9 cellular contexts compared by ENCODE assay signal in genomic region chr2:96144481-96145027, GRCh38. TPM values are rescaled to one million over a fixed set of nuclear protein-coding genes. Genes with fewer than 3 reads are reported as not detected.
DNase-seq lines count a peak whose midpoint lies in the region; ATAC-seq, FAIRE-seq and TF ChIP-seq lines count a peak whose summit lies in the region.
"Had no signal": no experiment of that assay in that cellular context is flagged by ENCODE, and none has a peak within 500 bp of the region (broad histone marks: within the 10 kb centered on the region; RNA-seq: fewer than 3 reads in every experiment).

No MANE protein-coding gene starts in this region.

- FAIRE-seq in A549 (lab: Jason Lieb, UNC): no peak
- FAIRE-seq: colon had no signal

- peaks cover 10% of the 10 kb centered on the region; the same call in 2 of the 3 replicates for H3K4me1 ChIP-seq in A549

- no peak for ATAC-seq in A549
- ATAC-seq in HG02588 (IDR thresholded peaks at IDR 0.05; ENCODE audit: unreplicated experiment): peak; percentile 2
- ATAC-seq in activated CD4-positive, alpha-beta T cell treated with anti-CD3 and anti-CD28 coated beads for 36 hours: no peak
- ATAC-seq in GM21786 (IDR thresholded peaks at IDR 0.05; ENCODE audit: unreplicated experiment): no peak

- no peaks in the 10 kb centered on the region for H3K9me3 Mint-ChIP-seq in activated CD4-positive, alpha-beta T cell treated with anti-CD3 and anti-CD28 coated beads for 36 hours (ENCODE audit: low read depth)

- peak overlapping the region; percentile 62 to 70; a peak in 5 of 6 replicates for H3K27ac ChIP-seq in A549

- peak overlapping the region; percentile 94 for H3K4me2 ChIP-seq in A549

- CTCF ChIA-PET in A549 (lab: Yijun Ruan, JAX): interaction anchor here (0.6 to 2.2 kb wide), 4 partner anchors 15 to 353 kb away, joined by 3 to 10 read pairs (median 4); partner anchors contain the start of gene ADRA2B
- CTCF ChIA-PET in activated CD4-positive, alpha-beta T cell treated with anti-CD3 and anti-CD28 coated beads for 36 hours (lab: Charles Lee): interaction anchor here (0.6 to 17.4 kb wide), 3 partner anchors 13 to 29 kb away, joined by 3 to 347 read pairs (median 4); no protein-coding TSS in a partner anchor

- H3K4me3 ChIP-seq in A549: peak overlapping the region; percentile 45

- POLR2A ChIA-PET in A549 (lab: Yijun Ruan, JAX): no interaction called here
- POLR2A ChIA-PET in activated CD4-positive, alpha-beta T cell treated with anti-CD3 and anti-CD28 coated beads for 36 hours (lab: Charles Lee): interaction anchor here (1.2 to 12.9 kb wide), 4 partner anchors 14 to 64 kb away, joined by 4 to 136 read pairs (median 118); partner anchors contain the start of gene STARD7

- no peak for TF ChIP-seq CTCF in A549 (IDR thresholded peaks at IDR 0.05)

- TF ChIP-seq RAD21 in A549 (conservative IDR thresholded peaks at IDR 0.05 in 1 of 2, IDR thresholded peaks at IDR 0.05 in 1 of 2): no peak

- H3K27me3 Mint-ChIP-seq in activated CD4-positive, alpha-beta T cell treated with anti-CD3 and anti-CD28 coated beads for 36 hours: no peaks in the 10 kb centered on the region

- 61% methylated on average over 29 of the region's 35 CpGs for WGBS in A549 (ENCODE audit: missing lambda C conversion rate)

- TF ChIP-seq POLR2A in A549 (IDR thresholded peaks at IDR 0.05; ENCODE audit: low read length) (no peak), erythroblast (IDR thresholded peaks at IDR 0.05; ENCODE audit: low read length) (no peak)

- intact Hi-C loops in activated CD4-positive, alpha-beta T cell treated with anti-CD3 and anti-CD28 coated beads for 36 hours (cut with DNase I, micrococcal nuclease): loop anchor here (1.0 to 5.0 kb wide), 10 partner anchors 20 to 1518 kb away; partner anchors contain the start of genes ACTR1B (in 1 of the 2), ARID5A (in 1 of the 2), CIAO1 (in 1 of the 2) and NCAPH (in 1 of the 2)
- intact Hi-C loops in posterior vena cava (cut with DNase I): no loop called here

- TF ChIP-seq EP300 in A549 (IDR thresholded peaks at IDR 0.05): no peak

- peaks cover 51% of the 10 kb centered on the region for H3K4me1 Mint-ChIP-seq in activated CD4-positive, alpha-beta T cell treated with anti-CD3 and anti-CD28 coated beads for 36 hours

- peak overlapping the region; percentile 92 for H3K27ac Mint-ChIP-seq in activated CD4-positive, alpha-beta T cell treated with anti-CD3 and anti-CD28 coated beads for 36 hours

- H3K4me3 Mint-ChIP-seq in activated CD4-positive, alpha-beta T cell treated with anti-CD3 and anti-CD28 coated beads for 36 hours: peak overlapping the region; percentile 97

- H3K36me3 Mint-ChIP-seq in activated CD4-positive, alpha-beta T cell treated with anti-CD3 and anti-CD28 coated beads for 36 hours (ENCODE audit: low read depth): peaks cover 36% of the 10 kb centered on the region

- DNase-seq in A549 (ENCODE audit: low read depth in 1 of 2, low spot score in 1 of 2): no peak
- peak; percentile 63 for DNase-seq in activated CD4-positive, alpha-beta T cell treated with anti-CD3 and anti-CD28 coated beads for 36 hours
- DNase-seq in erythroblast (lab: John Stamatoyannopoulos, UW): peak; percentile 44 to 49
- DNase-seq in posterior vena cava (ENCODE audit: low spot score): peak; percentile 85
- no peak for DNase-seq in midbrain (lab: John Stamatoyannopoulos, UW)
- DNase-seq in HuH-7 (ENCODE audit: low spot score): no peak

- H3K9me3 ChIP-seq in A549: no peaks in the 10 kb centered on the region

TF ChIP-seq in A549, 52 proteins besides CTCF, POLR2A, EP300 and RAD21:
- TF ChIP-seq PHF8 (IDR thresholded peaks at IDR 0.05; ENCODE audit: borderline replicate concordance, low read depth) (no peak), RNF2 (IDR thresholded peaks at IDR 0.05; ENCODE audit: borderline replicate concordance, low read depth) (no peak), CHD2 (IDR thresholded peaks at IDR 0.05; ENCODE audit: low read length, partially characterized antibody) (no peak), REST (IDR thresholded peaks at IDR 0.05) (no peak), SMC3 (IDR thresholded peaks at IDR 0.05) (no peak), HEYL (CRISPR knock-in tag; IDR thresholded peaks at IDR 0.05) (no peak), RFX5 (IDR thresholded peaks at IDR 0.05) (no peak), HDAC2 (IDR thresholded peaks at IDR 0.05) (no peak), JUNB (IDR thresholded peaks at IDR 0.05) (no peak), RARB (CRISPR knock-in tag; IDR thresholded peaks at IDR 0.05) (no peak), E2F6 (IDR thresholded peaks at IDR 0.05; ENCODE audit: borderline replicate concordance, low read depth) (no peak), GATA3 (IDR thresholded peaks at IDR 0.05; ENCODE audit: borderline replicate concordance) (no peak), HES2 (IDR thresholded peaks at IDR 0.05) (no peak), FOXS1 (CRISPR knock-in tag; IDR thresholded peaks at IDR 0.05) (no peak), SREBF2 (IDR thresholded peaks at IDR 0.05) (no peak), KDM5A (IDR thresholded peaks at IDR 0.05) (no peak), ZC3H11A (IDR thresholded peaks at IDR 0.05) (no peak), FOSB (CRISPR knock-in tag; IDR thresholded peaks at IDR 0.05) (no peak), TFCP2L1 (CRISPR knock-in tag; IDR thresholded peaks at IDR 0.05) (no peak)

RNA-seq across cellular contexts. Expression of gene DUSP2, which starts 0.7 kb away (rescaled TPM):
- polyA plus RNA-seq in A549 (2011; rRNA removed) (0.27 and 0.45 TPM in 2 replicates), A549 (2017; fragmentation: RNase III; extraction: RNeasy Plus Mini Kit Qiagen cat#74134 plus additional on column Dnase treatment) (0.22 to 0.26 TPM (median 0.22 TPM) in 3 replicates)
- polyA plus RNA-seq in A549 (2012; cell fraction: cytosol; rRNA removed): 1.2 and 1.6 TPM in 2 replicates
- 1.7 and 3.9 TPM in 2 replicates for polyA plus RNA-seq in A549 (2012; cell fraction: nucleus; rRNA removed)
- polyA minus RNA-seq in A549 (2011; rRNA and poly(A)+ RNA removed): 0.39 and 0.58 TPM in 2 replicates
- total RNA-seq in activated CD4-positive, alpha-beta T cell treated with anti-CD3 and anti-CD28 coated beads for 36 hours: 100 to 1,000 TPM; 248 to 407 TPM
- total RNA-seq in posterior vena cava: 1 to 10 TPM; 3.5 to 3.8 TPM

RNA-seq across cellular contexts. Expression of gene ASTL, which starts 6.3 kb away (rescaled TPM):
- polyA plus RNA-seq in A549 (2011; rRNA removed) (not detected in 2 replicates), A549 (2017; fragmentation: RNase III; extraction: RNeasy Plus Mini Kit Qiagen cat#74134 plus additional on column Dnase treatment) (not detected in 3 replicates)
- polyA plus RNA-seq in A549 (2012; cell fraction: cytosol; rRNA removed): not detected in 2 replicates
- polyA plus RNA-seq in A549 (2012; cell fraction: nucleus; rRNA removed): not detected in 2 replicates
- polyA minus RNA-seq in A549 (2011; rRNA and poly(A)+ RNA removed): not detected in 2 replicates
- total RNA-seq in activated CD4-positive, alpha-beta T cell treated with anti-CD3 and anti-CD28 coated beads for 36 hours: 1 to 10 TPM; 2.5 to 2.8 TPM
- not detected for total RNA-seq in posterior vena cava

RNA-seq across cellular contexts. Expression of gene ADRA2B, which starts 28.2 kb away (rescaled TPM):
- 0.03 TPM in 2 replicates for polyA plus RNA-seq in A549 (2011; rRNA removed)
- 0.03 and 0.05 TPM in 2 replicates for polyA plus RNA-seq in A549 (2012; cell fraction: cytosol; rRNA removed)
- polyA plus RNA-seq in A549 (2012; cell fraction: nucleus; rRNA removed): 0.13 and 0.14 TPM in 2 replicates
- polyA plus RNA-seq in A549 (2017; fragmentation: RNase III; extraction: RNeasy Plus Mini Kit Qiagen cat#74134 plus additional on column Dnase treatment): 0.04 to 0.07 TPM (median 0.05 TPM) in 3 replicates
- 0.17 TPM in 1 of 2 replicates, not detected in the other for polyA minus RNA-seq in A549 (2011; rRNA and poly(A)+ RNA removed)
- total RNA-seq in activated CD4-positive, alpha-beta T cell treated with anti-CD3 and anti-CD28 coated beads for 36 hours: under 1 TPM; 0.30 to 0.54 TPM
- 1 to 10 TPM; 4.1 to 7.1 TPM for total RNA-seq in posterior vena cava

Comparison
In these comparisons a context has a peak if more than half of its experiments do, and no peak if none do; other contexts are left out.
1. DNase-seq: peak in activated CD4-positive, alpha-beta T cell treated with anti-CD3 and anti-CD28 coated beads for 36 hours (single experiment), erythroblast (2 of 2) and posterior vena cava (single experiment); none in A549 (0 of 2), midbrain (single experiment) and HuH-7 (single experiment).
2. RNA of gene DUSP2, which starts 0.7 kb away (total RNA-seq): 248 to 407 TPM in activated CD4-positive, alpha-beta T cell treated with anti-CD3 and anti-CD28 coated beads for 36 hours; 3.5 to 3.8 TPM in posterior vena cava; every median in the first group is over 10 times any median in the second.
3. intact Hi-C loops: an anchor here in activated CD4-positive, alpha-beta T cell treated with anti-CD3 and anti-CD28 coated beads for 36 hours (1.0 to 5.0 kb wide); none called in posterior vena cava.